Comparison of ENCODE assay signal across 8 cellular contexts in the genomic region with DNA sequence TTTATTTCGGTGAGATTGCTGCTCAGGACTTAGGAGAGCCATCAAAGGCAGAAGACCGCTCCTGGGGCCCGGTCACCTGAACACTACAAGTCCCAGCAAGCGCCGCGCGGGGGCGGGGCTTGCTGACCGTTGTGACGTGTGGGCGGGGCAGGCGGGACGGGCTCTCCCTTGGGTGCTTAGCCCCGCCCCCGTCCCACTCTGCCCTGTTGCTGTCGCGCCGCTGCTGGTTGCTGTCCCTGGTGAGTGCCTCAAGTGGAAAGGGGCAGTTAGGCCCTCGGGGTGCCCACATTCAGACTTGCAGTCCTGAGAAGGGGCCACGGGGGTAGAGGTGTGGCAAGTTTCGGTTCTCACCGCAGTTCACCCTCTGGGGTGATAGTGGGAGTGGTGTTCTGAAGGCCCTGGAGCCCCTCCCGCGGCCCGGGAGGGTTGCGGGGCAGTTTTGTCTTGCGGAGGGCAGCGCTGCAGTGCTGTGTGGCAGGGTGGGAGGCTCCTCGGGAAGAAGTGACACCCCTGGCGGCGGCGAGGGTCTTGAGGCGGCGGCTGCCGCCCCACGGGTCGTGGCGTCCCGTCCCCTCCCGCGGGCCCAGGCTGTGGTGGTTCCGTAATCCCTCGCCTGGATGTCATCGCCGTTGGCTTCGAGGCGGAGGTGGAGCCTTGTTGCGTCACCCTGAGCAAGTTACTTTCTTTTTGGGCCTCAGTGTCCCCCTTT. TPM values are rescaled to one million over a fixed set of nuclear protein-coding genes. Genes with fewer than 3 reads are reported as not detected.
DNase-seq lines count a peak whose midpoint lies in the region; ATAC-seq and TF ChIP-seq lines count a peak whose summit lies in the region.

A gene with protein sequence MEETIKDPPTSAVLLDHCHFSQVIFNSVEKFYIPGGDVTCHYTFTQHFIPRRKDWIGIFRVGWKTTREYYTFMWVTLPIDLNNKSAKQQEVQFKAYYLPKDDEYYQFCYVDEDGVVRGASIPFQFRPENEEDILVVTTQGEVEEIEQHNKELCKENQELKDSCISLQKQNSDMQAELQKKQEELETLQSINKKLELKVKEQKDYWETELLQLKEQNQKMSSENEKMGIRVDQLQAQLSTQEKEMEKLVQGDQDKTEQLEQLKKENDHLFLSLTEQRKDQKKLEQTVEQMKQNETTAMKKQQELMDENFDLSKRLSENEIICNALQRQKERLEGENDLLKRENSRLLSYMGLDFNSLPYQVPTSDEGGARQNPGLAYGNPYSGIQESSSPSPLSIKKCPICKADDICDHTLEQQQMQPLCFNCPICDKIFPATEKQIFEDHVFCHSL (plus strand): TSS at position 196 of the 709 bp plus-strand sequence. CDS start 10,673 bp downstream, outside the sequence.

- peak within 1 kb of the TSS; percentile 82 for H3K9ac ChIP-seq in PC-3 (ENCODE audit: low read length)

- intact Hi-C loops in PC-3 (cut with micrococcal nuclease): no loop called here

- H3K79me2 ChIP-seq in PC-3 (ENCODE audit: low read length): peaks cover 48% of the 10 kb centered on the region

- peak within 1 kb of the TSS; percentile 83 for H2AFZ ChIP-seq in PC-3 (ENCODE audit: low read length)

- H3K4me2 ChIP-seq in PC-3 (ENCODE audit: low read length): peak within 1 kb of the TSS; percentile 95

- H3K36me3 ChIP-seq in PC-3 (ENCODE audit: low read depth, low read length): no peaks in the 10 kb centered on the region; the same call in 1 of the 2 replicates

- ATAC-seq in GM21529 (IDR thresholded peaks at IDR 0.05; ENCODE audit: unreplicated experiment) (peak; percentile 81), PC-3 (peak; percentile 95)

- peaks cover 37% of the 10 kb centered on the region for H3K4me1 ChIP-seq in PC-3 (ENCODE audit: insufficient read depth, low read length)

- BruUV-seq in PC-3 (replicated peaks; lab: Mats Ljungman, UMichigan): TSS peak; percentile 54

- peak within 1 kb of the TSS; percentile 92 for H3K4me3 ChIP-seq in Jurkat, Clone E6-1 (ENCODE audit: low read length)
- H3K4me3 ChIP-seq in PC-3 (ENCODE audit: low read length) (peak within 1 kb of the TSS; percentile 83), epithelial cell of esophagus (ENCODE audit: low read length) (peak within 1 kb of the TSS; percentile 84)

- H3K9me3 ChIP-seq in PC-3 (ENCODE audit: low read length): no peaks in the 10 kb centered on the region

- POLR2A ChIA-PET in PC-3 (lab: Charles Lee; ENCODE audit: unreplicated experiment): no interaction called here

- CTCF ChIA-PET in PC-3 (lab: Charles Lee): no interaction called here

- DNase-seq in DMS153 (lab: John Stamatoyannopoulos, UW) (peak; percentile 84), PC-3 (peak; percentile 99), activated T-cell treated with anti-CD3 and anti-CD28 coated beads for 4 hours (peak; percentile 70), epithelial cell of esophagus (ENCODE audit: low read depth) (peak; percentile 95), mucosa of gallbladder (ENCODE audit: low spot score) (peak; percentile 93)
- peak; percentile 81 for DNase-seq in Jurkat, Clone E6-1 (ENCODE audit: low read depth, low spot score)
- peak; percentile 52 to 78 for DNase-seq in stimulated activated CD8-positive, alpha-beta memory T cell treated with anti-CD3 and anti-CD28 coated beads, Interleukin-4, amount 100 ng/mL, for 4 hours (ENCODE audit: low read depth in 2 of 2, low spot score in 1 of 2)

- peak; percentile 24; the same call in 1 of the 2 replicates for TF ChIP-seq CTCF in PC-3 (conservative IDR thresholded peaks at IDR 0.05; ENCODE audit: low read depth, low read length)
- TF ChIP-seq CTCF in epithelial cell of esophagus (IDR thresholded peaks at IDR 0.05; ENCODE audit: insufficient read depth, low read depth, low read length, missing control alignments): no peak

- H3K27me3 ChIP-seq in PC-3 (ENCODE audit: low read length): no peaks in the 10 kb centered on the region

- H3F3A ChIP-seq in PC-3 (ENCODE audit: low read length, unreplicated experiment): peaks cover 3% of the 10 kb centered on the region

- H3K9me2 ChIP-seq in PC-3 (replicated peaks; ENCODE audit: low read length): no peaks in the 10 kb centered on the region

- H4K20me1 ChIP-seq in PC-3 (ENCODE audit: low read length): no peaks in the 10 kb centered on the region

- H3K27ac ChIP-seq in PC-3 (ENCODE audit: low read length): peak within 1 kb of the TSS; percentile 12; the same call in 1 of the 2 replicates

RNA-seq across cellular contexts. Expression of the gene that starts here (rescaled TPM):
- polyA plus RNA-seq in Jurkat, Clone E6-1 (2012; ENCODE audit: insufficient read depth, insufficient read length): 133 TPM
- total RNA-seq in PC-3 (2014; rRNA removed) (47.2 and 49.4 TPM in 2 replicates), mucosa of gallbladder (163 TPM)

Comparison
In these comparisons a context has a peak if more than half of its experiments do, and no peak if none do; other contexts are left out.
1. Peak in every context shown above with its lines: DNase-seq, ATAC-seq, H3K4me3 ChIP-seq and H3K27ac ChIP-seq.